15 cellular contexts compared by ENCODE assay signal in the genomic region with DNA sequence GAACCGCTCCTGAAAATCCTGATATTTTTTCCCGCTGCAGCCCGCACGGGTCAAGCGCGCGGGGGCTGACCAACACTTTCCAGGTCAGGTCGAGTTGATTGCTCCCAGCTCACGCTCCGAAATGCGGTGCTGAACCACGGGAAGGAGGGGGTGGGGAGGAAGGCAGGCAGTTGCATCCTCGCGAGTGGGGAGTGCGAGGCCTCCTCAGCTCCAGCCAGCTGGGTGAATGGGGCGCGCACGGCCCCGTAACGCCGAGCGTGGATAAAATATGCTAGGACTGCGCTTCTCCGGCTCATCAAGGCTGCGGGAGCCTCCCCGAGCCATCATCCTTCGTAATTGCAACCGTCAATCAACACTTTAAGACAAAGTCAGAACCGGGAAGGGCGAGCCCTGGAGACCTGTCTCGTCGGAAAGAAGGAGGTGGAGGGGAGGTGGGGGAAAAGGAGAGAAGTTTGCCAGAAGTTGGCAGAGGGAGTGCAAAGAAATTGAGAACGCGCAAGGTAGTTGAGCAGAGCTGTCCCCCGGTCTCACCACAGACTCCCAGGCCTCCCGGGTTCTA. TPM values are rescaled to one million over a fixed set of nuclear protein-coding genes. Genes with fewer than 3 reads are reported as not detected.
DNase-seq lines count a peak whose midpoint lies in the region; ATAC-seq and TF ChIP-seq lines count a peak whose summit lies in the region.
"Had no signal": no experiment of that assay in that cellular context is flagged by ENCODE, and none has a peak within 500 bp of the region (broad histone marks: within the 10 kb centered on the region; RNA-seq: fewer than 3 reads in every experiment).

No MANE protein-coding gene starts in this region.

- H4K20me1 ChIP-seq in SK-N-SH (ENCODE audit: insufficient read depth): no peaks in the 10 kb centered on the region

- no peak for TF ChIP-seq POLR2A in suprapubic skin (IDR thresholded peaks at IDR 0.05)

- POLR2A ChIA-PET in SK-N-SH (lab: Yijun Ruan, JAX) (no interaction called here), GM10248 (lab: Yijun Ruan, JAX) (no interaction called here)

- no peaks in the 10 kb centered on the region for H3K9me3 Mint-ChIP-seq in endodermal cell

- H3K4me2 ChIP-seq in SK-N-SH: peak overlapping the region; percentile 49; the same call in 1 of the 2 replicates

- no peak overlapping the region; the same call in 1 of the 2 replicates for H2AFZ ChIP-seq in SK-N-SH (ENCODE audit: low read depth)

- H3K4me1 ChIP-seq in SK-N-SH (ENCODE audit: control insufficient read depth in 1 of 2, insufficient read depth in 2 of 2, low read depth in 1 of 2, low read length in 1 of 2): peaks cover 0 to 17% of the 10 kb centered on the region in 2 experiments; a peak in 2 of 4 replicates
- H3K4me1 ChIP-seq in endodermal cell (ENCODE audit: control insufficient read depth, insufficient read depth, low read length): peaks cover 6% of the 10 kb centered on the region
- H3K4me1 ChIP-seq in mucosa of stomach (ENCODE audit: control insufficient read depth, insufficient read depth, low read length): peaks cover 49% of the 10 kb centered on the region
- peaks cover 42% of the 10 kb centered on the region for H3K4me1 ChIP-seq in suprapubic skin

- H3K4me1 Mint-ChIP-seq in endodermal cell: peaks cover 30% of the 10 kb centered on the region

- H3K36me3 ChIP-seq in SK-N-SH (replicated peaks in 1 of 2; ENCODE audit: control insufficient read depth in 1 of 2, insufficient read depth in 2 of 2, low read length in 1 of 2): no peaks in the 10 kb centered on the region
- no peaks in the 10 kb centered on the region for H3K36me3 ChIP-seq in endodermal cell (ENCODE audit: control insufficient read depth, insufficient read depth, low read length)
- H3K36me3 ChIP-seq in mucosa of stomach (ENCODE audit: control insufficient read depth, insufficient read depth, low read length): no peaks in the 10 kb centered on the region
- no peaks in the 10 kb centered on the region for H3K36me3 ChIP-seq in suprapubic skin

- H3K9me3 ChIP-seq in SK-N-SH (no peaks in the 10 kb centered on the region), endodermal cell (ENCODE audit: control insufficient read depth, low read length) (no peaks in the 10 kb centered on the region), mucosa of stomach (ENCODE audit: control insufficient read depth, low read length) (no peaks in the 10 kb centered on the region), suprapubic skin (no peaks in the 10 kb centered on the region)

- H3F3A ChIP-seq in SK-N-SH (replicated peaks; ENCODE audit: insufficient read depth): peaks cover 1% of the 10 kb centered on the region

- no peaks in the 10 kb centered on the region for H3K9me2 ChIP-seq in SK-N-SH

- ATAC-seq in SK-N-SH treated with all-trans-retinoic acid at 6 μM for 48 hours (no peak), GM21381 (IDR thresholded peaks at IDR 0.05; ENCODE audit: unreplicated experiment) (no peak)

- no peak overlapping the region for H3K4me3 Mint-ChIP-seq in endodermal cell

- DNase-seq in SK-N-SH (no peak), endodermal cell (peak; percentile 73), suprapubic skin (ENCODE audit: low spot score in 2 of 2) (no peak), SHP77 (lab: John Stamatoyannopoulos, UW) (no peak), GM10248 (ENCODE audit: extremely low spot score) (no peak)
- DNase-seq: anterior cingulate cortex, Calu3, kidney, NCI-H524 treated with DMSO at 0.1 percent for 48 hours, nucleus accumbens, SIG-M5 had no signal

- no peaks in the 10 kb centered on the region for H3K79me2 ChIP-seq in SK-N-SH (ENCODE audit: insufficient read depth)

- 30% methylated on average over 35 of the region's 36 CpGs for WGBS in SK-N-SH (ENCODE audit: low lambda C conversion rate)
- WGBS in endodermal cell (ENCODE audit: insufficient coverage in 1 of 2, insufficient read length in 1 of 2), 2 experiments: 1 to 3% methylated on average over 20 to 36 of the region's 36 CpGs
- 7% methylated on average over 27 of the region's 36 CpGs for WGBS in suprapubic skin

- H3K9ac ChIP-seq in SK-N-SH: no peak overlapping the region
- no peak overlapping the region for H3K9ac ChIP-seq in endodermal cell (ENCODE audit: extremely low read depth, low read length, poor library complexity, severe bottlenecking)
- no peak overlapping the region for H3K9ac ChIP-seq in mucosa of stomach (ENCODE audit: low read length)

- CTCF ChIA-PET in SK-N-SH (lab: Yijun Ruan, JAX) (interaction anchor here (0.6 kb wide), 1 partner anchor 439 kb away, joined by 3 read pairs; no protein-coding TSS in a partner anchor), GM10248 (lab: Yijun Ruan, JAX) (no interaction called here)

- no peak overlapping the region for H3K27ac Mint-ChIP-seq in endodermal cell

- H3K36me3 Mint-ChIP-seq in endodermal cell (ENCODE audit: low read depth): no peaks in the 10 kb centered on the region

- H3K4me3 ChIP-seq in SK-N-SH (ENCODE audit: low read depth in 2 of 2, low read length in 1 of 2): 0 out of 4 replicates have a peak overlapping the region, but pooled peaks of 1 of the 2 experiments have one; percentile 13
- peak overlapping the region; percentile 47 for H3K4me3 ChIP-seq in endodermal cell (ENCODE audit: low read length)
- peak overlapping the region; percentile 10 for H3K4me3 ChIP-seq in mucosa of stomach (ENCODE audit: low read length)
- peak overlapping the region; percentile 36 for H3K4me3 ChIP-seq in suprapubic skin

- H3K27me3 ChIP-seq in SK-N-SH (ENCODE audit: insufficient read depth): peaks cover 91% of the 10 kb centered on the region
- H3K27me3 ChIP-seq in endodermal cell (ENCODE audit: control insufficient read depth, insufficient read depth, low read length, poor library complexity, severe bottlenecking): peaks cover 100% of the 10 kb centered on the region
- peaks cover 63% of the 10 kb centered on the region for H3K27me3 ChIP-seq in mucosa of stomach (ENCODE audit: control insufficient read depth, insufficient read depth, low read length)
- peaks cover 96% of the 10 kb centered on the region for H3K27me3 ChIP-seq in suprapubic skin

- TF ChIP-seq RAD21 in SK-N-SH (IDR thresholded peaks at IDR 0.05; ENCODE audit: low read length): no peak

- no peak for TF ChIP-seq CTCF in SK-N-SH (IDR thresholded peaks at IDR 0.05)
- TF ChIP-seq CTCF in endodermal cell (conservative IDR thresholded peaks at IDR 0.05): no peak
- TF ChIP-seq CTCF in suprapubic skin (IDR thresholded peaks at IDR 0.05): no peak
- no peak for TF ChIP-seq CTCF in GM10248 (IDR thresholded peaks at IDR 0.05; ENCODE audit: control extremely low read depth, extremely low read depth, low read depth, missing control alignments)

- peaks cover 15% of the 10 kb centered on the region for H3K27me3 Mint-ChIP-seq in endodermal cell (ENCODE audit: insufficient read depth)

- TF ChIP-seq EP300 in SK-N-SH (IDR thresholded peaks at IDR 0.05; ENCODE audit: borderline replicate concordance in 1 of 2, low read depth in 1 of 2, low read length in 1 of 2) (no peak), suprapubic skin (IDR thresholded peaks at IDR 0.05) (no peak)

- H3K27ac ChIP-seq in SK-N-SH (ENCODE audit: low read depth in 2 of 2, low read length in 1 of 2) (no peak overlapping the region), endodermal cell (ENCODE audit: low read depth, low read length) (no peak overlapping the region), suprapubic skin (no peak overlapping the region)
- H3K27ac ChIP-seq: 22Rv1 had no signal

TF ChIP-seq in SK-N-SH, 30 proteins besides CTCF, POLR2A, EP300 and RAD21:
- peak; percentile 34; the same call in 1 of the 2 replicates for TF ChIP-seq EZH2phosphoT487 (IDR thresholded peaks at IDR 0.05; ENCODE audit: borderline replicate concordance, low read depth)
- no peak for TF ChIP-seq NFIC (IDR thresholded peaks at IDR 0.05; ENCODE audit: borderline replicate concordance)
TF ChIP-seq in SK-N-SH: peak in this region for 1.

TF ChIP-seq in SK-N-SH treated with all-trans-retinoic acid at 6 μM for 48 hours, 23 proteins besides CTCF, POLR2A, EP300 and RAD21 (continues in another document):
- no peak for TF ChIP-seq PATZ1 (CRISPR knock-in tag; IDR thresholded peaks at IDR 0.05; ENCODE audit: borderline replicate concordance)
- TF ChIP-seq RARB (CRISPR knock-in tag; IDR thresholded peaks at IDR 0.05): no peak
- TF ChIP-seq ZFP30 (CRISPR knock-in tag; IDR thresholded peaks at IDR 0.05): no peak
- TF ChIP-seq, protein P1, sequence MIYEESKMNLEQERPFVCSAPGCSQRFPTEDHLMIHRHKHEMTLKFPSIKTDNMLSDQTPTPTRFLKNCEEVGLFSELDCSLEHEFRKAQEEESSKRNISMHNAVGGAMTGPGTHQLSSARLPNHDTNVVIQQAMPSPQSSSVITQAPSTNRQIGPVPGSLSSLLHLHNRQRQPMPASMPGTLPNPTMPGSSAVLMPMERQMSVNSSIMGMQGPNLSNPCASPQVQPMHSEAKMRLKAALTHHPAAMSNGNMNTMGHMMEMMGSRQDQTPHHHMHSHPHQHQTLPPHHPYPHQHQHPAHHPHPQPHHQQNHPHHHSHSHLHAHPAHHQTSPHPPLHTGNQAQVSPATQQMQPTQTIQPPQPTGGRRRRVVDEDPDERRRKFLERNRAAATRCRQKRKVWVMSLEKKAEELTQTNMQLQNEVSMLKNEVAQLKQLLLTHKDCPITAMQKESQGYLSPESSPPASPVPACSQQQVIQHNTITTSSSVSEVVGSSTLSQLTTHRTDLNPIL (CRISPR knock-in tag; IDR thresholded peaks at IDR 0.05; ENCODE audit: low read depth): no peak
- TF ChIP-seq CSDC2 (CRISPR knock-in tag; IDR thresholded peaks at IDR 0.05): no peak

RNA-seq across cellular contexts. Expression of gene NR5A2, which starts 8.0 kb away (rescaled TPM):
- polyA plus RNA-seq in SK-N-SH (2012; rRNA removed): not detected in 2 replicates
- not detected in 2 replicates for polyA plus RNA-seq in SK-N-SH (2012; cell fraction: cytosol; rRNA removed)
- polyA plus RNA-seq in SK-N-SH (2012; cell fraction: nucleus; rRNA removed): not detected in 2 replicates
- total RNA-seq in endodermal cell: 1 to 10 TPM in 1 of 2 donors, under 1 TPM in 1; 0.62 to 1.7 TPM
- polyA plus RNA-seq in endodermal cell (2013, experiment 1 of 2): 0.36 TPM
- polyA plus RNA-seq in endodermal cell (2013, experiment 2 of 2): 0.21 TPM
- total RNA-seq in suprapubic skin: 1 to 10 TPM in 2 of 4 donors, under 1 TPM in 2; 0.49 to 3.3 (median 0.96) TPM
